ENCODE assay signal across 8 cellular contexts in genomic region chr6:33276864-33277662, GRCh38. TPM values are rescaled to one million over a fixed set of nuclear protein-coding genes. Genes with fewer than 3 reads are reported as not detected.
DNase-seq lines count a peak whose midpoint lies in the region; ATAC-seq and TF ChIP-seq lines count a peak whose summit lies in the region.

Gene B3GALT4 (plus strand): TSS chr6:33277123. CDS start chr6:33277420, 297 bp downstream.

- peaks cover 18% of the 10 kb centered on the region for H3K4me1 ChIP-seq in Caco-2
- peaks cover 33% of the 10 kb centered on the region for H3K4me1 ChIP-seq in RWPE2 (ENCODE audit: insufficient read depth, poor library complexity, severe bottlenecking)
- peaks cover 14% of the 10 kb centered on the region for H3K4me1 ChIP-seq in foreskin keratinocyte
- peaks cover 27% of the 10 kb centered on the region for H3K4me1 ChIP-seq in testis

- H3K27ac Mint-ChIP-seq in Caco-2 (ENCODE audit: unreplicated experiment) (peak within 1 kb of the TSS; percentile 18), neural crest cell (ENCODE audit: unreplicated experiment) (peak within 1 kb of the TSS; percentile 82)

- H3K4me3 Mint-ChIP-seq in Caco-2 (ENCODE audit: unreplicated experiment) (peak within 1 kb of the TSS; percentile 56), neural crest cell (peak within 1 kb of the TSS; percentile 97)

- whole genome bisulfite sequencing in testis, 2 donors: 0 to 2% methylated on average over 46 to 62 of the region's 80 CpGs

- no TSS peak for BruUV-seq in Caco-2 (replicated peaks; lab: Mats Ljungman, UMichigan)

- H3K9me3 ChIP-seq in Caco-2 (no peaks in the 10 kb centered on the region), RWPE2 (ENCODE audit: severe bottlenecking) (no peaks in the 10 kb centered on the region), testis (no peaks in the 10 kb centered on the region)

- peak; percentile 10 to 44 for TF ChIP-seq CTCF in Caco-2 (IDR thresholded peaks at IDR 0.05; ENCODE audit: insufficient read depth in 1 of 2, low read depth in 1 of 2, low read length in 1 of 2, severe bottlenecking in 1 of 2, unreplicated experiment in 1 of 2)
- TF ChIP-seq CTCF in HL-60 (IDR thresholded peaks at IDR 0.05; ENCODE audit: insufficient read depth, low read length): no peak
- TF ChIP-seq CTCF in RWPE2 (IDR thresholded peaks at IDR 0.05; ENCODE audit: poor library complexity, severe bottlenecking): peak; percentile 41
- peak; percentile 59 for TF ChIP-seq CTCF in foreskin keratinocyte (conservative IDR thresholded peaks at IDR 0.05)
- peak; percentile 70 for TF ChIP-seq CTCF in neural crest cell (conservative IDR thresholded peaks at IDR 0.05)
- TF ChIP-seq CTCF in testis (IDR thresholded peaks at IDR 0.05): peak in 2 of 3 experiments; percentile 44

- DNase-seq in Caco-2: peak in 1 of 2 experiments; percentile 55
- DNase-seq in HL-60 (ENCODE audit: low read depth in 1 of 2, low spot score in 1 of 2): peak; percentile 77 to 80
- no peak for DNase-seq in RWPE2 (ENCODE audit: low spot score)
- DNase-seq in activated gamma-delta T cell treated with Interleukin-2 at 50 U/mL for 16 hours: peak; percentile 61
- DNase-seq in foreskin keratinocyte: peak; percentile 47 to 69
- DNase-seq in neural crest cell (ENCODE audit: low read depth, low spot score): peak; percentile 65
- peak; percentile 81 for DNase-seq in testis

- peak; percentile 48 for ATAC-seq in GM19397 (IDR thresholded peaks at IDR 0.05; ENCODE audit: unreplicated experiment)
- peak; percentile 67 for ATAC-seq in RWPE2 (ENCODE audit: low read depth)
- ATAC-seq in foreskin keratinocyte: peak; percentile 33

- H3K27me3 ChIP-seq in Caco-2 (replicated peaks; ENCODE audit: control insufficient read depth, insufficient read depth, low read length) (no peaks in the 10 kb centered on the region), HL-60 (ENCODE audit: insufficient read depth, poor library complexity, severe bottlenecking) (no peaks in the 10 kb centered on the region), RWPE2 (ENCODE audit: insufficient read depth, poor library complexity, severe bottlenecking) (no peaks in the 10 kb centered on the region), foreskin keratinocyte (no peaks in the 10 kb centered on the region), testis (no peaks in the 10 kb centered on the region)

- TF ChIP-seq POLR2A in testis (IDR thresholded peaks at IDR 0.05): no peak

- H3K27me3 Mint-ChIP-seq in Caco-2 (ENCODE audit: insufficient read depth, unreplicated experiment) (no peaks in the 10 kb centered on the region), neural crest cell (ENCODE audit: low read depth) (no peaks in the 10 kb centered on the region)

- H3K27ac ChIP-seq in HL-60 (replicated peaks) (peak within 1 kb of the TSS; percentile 78), RWPE2 (ENCODE audit: poor library complexity, severe bottlenecking) (peak within 1 kb of the TSS; percentile 84), foreskin keratinocyte (no peak within 1 kb of the TSS), testis (peak within 1 kb of the TSS; percentile 79 to 87)

- CTCF ChIA-PET in Caco-2 (lab: Charles Lee): interaction anchor here (1.0 to 1.9 kb wide), 3 partner anchors 12 to 130 kb away, joined by 4 to 8 read pairs (median 4); partner anchors contain the start of genes PFDN6 and WDR46

- H3K9me3 Mint-ChIP-seq in Caco-2 (ENCODE audit: unreplicated experiment) (no peaks in the 10 kb centered on the region), neural crest cell (no peaks in the 10 kb centered on the region)

- POLR2A ChIA-PET in Caco-2 (lab: Charles Lee): interaction anchor here (0.6 to 3.0 kb wide), 3 partner anchors 12 to 631 kb away, joined by 3 to 10 read pairs (median 3); partner anchors contain the start of genes PFDN6 and WDR46

- H3K4me3 ChIP-seq in Caco-2 (ENCODE audit: low read depth, low read length) (no peak within 1 kb of the TSS), HL-60 (replicated peaks; ENCODE audit: insufficient read depth, low read length) (peak within 1 kb of the TSS; percentile 36), RWPE2 (ENCODE audit: severe bottlenecking) (peak within 1 kb of the TSS; percentile 31), testis (peak within 1 kb of the TSS; percentile 60 to 81)

- peaks cover 9% of the 10 kb centered on the region for H3K36me3 ChIP-seq in Caco-2 (ENCODE audit: control insufficient read depth, insufficient read depth, low read length)
- H3K36me3 ChIP-seq in RWPE2 (ENCODE audit: low read depth): peaks cover 60% of the 10 kb centered on the region
- H3K36me3 ChIP-seq in testis (ENCODE audit: low read depth, missing control alignments): no peaks in the 10 kb centered on the region

- H3K36me3 Mint-ChIP-seq in Caco-2 (ENCODE audit: insufficient read depth, unreplicated experiment): peaks cover 86% of the 10 kb centered on the region
- H3K36me3 Mint-ChIP-seq in neural crest cell (ENCODE audit: low read depth): peaks cover 15% of the 10 kb centered on the region

- H3K4me1 Mint-ChIP-seq in Caco-2 (ENCODE audit: low read depth, unreplicated experiment) (peaks cover 18% of the 10 kb centered on the region), neural crest cell (peaks cover 50% of the 10 kb centered on the region)

- intact Hi-C loops in Caco-2 (cut with micrococcal nuclease; ENCODE audit: unreplicated experiment) (no loop called here), testis (cut with DNase I; ENCODE audit: low total_unique reads) (no loop called here)

RNA-seq across cellular contexts. Expression of gene B3GALT4, which starts in this region (rescaled TPM):
- total RNA-seq in Caco-2 (2022) (0.34 and 0.67 TPM in 2 replicates), foreskin keratinocyte (1.1 and 1.3 TPM in 2 replicates), neural crest cell (2.0 and 2.8 TPM in 2 replicates), testis (10 to 100 TPM; 18.0 to 18.3 TPM)
- polyA plus RNA-seq in foreskin keratinocyte (1.0 and 1.4 TPM in 2 replicates), testis (ENCODE audit: insufficient read depth, low read depth, low replicate concordance) (55.4 TPM)

Comparison
In these comparisons a context has a peak if more than half of its experiments do, and no peak if none do; other contexts are left out.
1. RNA of gene B3GALT4 (polyA plus RNA-seq): 55.4 TPM in testis (single experiment); 1.0 to 1.4 TPM in foreskin keratinocyte; every median in the first group is over 10 times any median in the second.
2. Peak in every context shown above with its lines, with median percentiles within 50 percentile points of each other: ATAC-seq.